ENCODE assay signal across 9 cellular contexts in the genomic region with DNA sequence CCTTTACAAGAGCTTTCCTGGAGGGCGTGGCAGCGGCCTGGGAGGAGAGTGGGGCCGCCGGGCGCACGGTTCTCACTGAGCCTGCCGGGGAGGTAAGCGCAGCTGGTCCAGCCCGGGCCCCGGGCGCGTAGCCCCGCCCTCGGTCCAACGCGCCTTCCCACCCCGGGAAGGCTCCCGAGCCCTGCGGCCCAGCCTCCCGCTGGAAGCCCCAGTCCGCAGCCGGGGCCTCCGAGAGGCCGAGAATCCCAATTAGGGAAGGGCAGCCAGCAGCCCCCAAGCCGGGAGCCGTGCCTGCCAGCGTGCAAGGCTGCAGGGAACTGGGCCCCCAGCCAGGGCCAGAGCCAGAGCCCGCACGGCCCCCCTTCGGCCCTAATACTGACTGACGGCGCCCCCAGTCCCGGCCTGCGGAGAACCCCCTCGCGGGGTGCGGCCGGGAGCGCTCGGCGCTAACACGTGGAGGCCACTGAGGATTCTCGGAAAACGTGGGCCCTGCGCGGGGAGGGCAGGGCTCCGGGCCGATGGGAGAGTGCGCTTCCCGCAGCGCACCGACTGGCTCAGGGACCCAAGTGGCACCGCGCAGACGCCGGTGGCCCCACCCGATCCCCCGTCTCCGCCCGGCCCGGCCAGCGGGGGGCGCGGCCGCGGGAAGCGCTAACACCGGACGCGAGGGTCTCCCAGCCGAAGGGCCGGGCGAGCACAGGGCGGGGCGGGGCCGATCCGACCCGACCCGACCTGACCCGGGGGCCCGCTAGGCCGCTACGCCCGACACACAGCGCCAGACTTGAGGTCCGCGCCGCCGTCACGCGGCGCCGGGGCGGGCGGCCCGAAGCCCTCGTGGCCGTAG. TPM values are rescaled to one million over a fixed set of nuclear protein-coding genes. Genes with fewer than 3 reads are reported as not detected.
DNase-seq lines count a peak whose midpoint lies in the region; ATAC-seq and TF ChIP-seq lines count a peak whose summit lies in the region.
"Had no signal": no experiment of that assay in that cellular context is flagged by ENCODE, and none has a peak within 500 bp of the region (broad histone marks: within the 10 kb centered on the region; RNA-seq: fewer than 3 reads in every experiment).

No MANE protein-coding gene starts in this region.

- no peak overlapping the region for H3K9ac ChIP-seq in IMR-90 (ENCODE audit: low read depth, low read length)

- no peak overlapping the region for H2BK20ac ChIP-seq in IMR-90 (ENCODE audit: low read depth, low read length)

- no peak for ATAC-seq in IMR-90 (ENCODE audit: low read depth)
- ATAC-seq: GM12878 had no signal

- no peak overlapping the region for H4K8ac ChIP-seq in IMR-90 (ENCODE audit: low read depth in 2 of 2, low read length in 2 of 2)

- no peak overlapping the region for H3K27ac Mint-ChIP-seq in osteocyte (ENCODE audit: unreplicated experiment)

- H3K14ac ChIP-seq in IMR-90 (replicated peaks; ENCODE audit: low read depth, low read length), result no peak overlapping the region

- H4K20me1 ChIP-seq in IMR-90 (ENCODE audit: insufficient read depth, low read length), result peaks cover 32% of the 10 kb centered on the region

- dilution Hi-C loops in IMR-90 (cut with HindIII; ENCODE audit: low sequenced_read_pairs, unreplicated experiment), result no loop called here

- no peak overlapping the region for H4K91ac ChIP-seq in IMR-90 (ENCODE audit: insufficient read depth, low read depth, low read length)

- no peak overlapping the region for H2BK15ac ChIP-seq in IMR-90 (ENCODE audit: low read depth, low read length)

- BruUV-seq in IMR-90 (replicated peaks; lab: Mats Ljungman, UMichigan), result no TSS peak

- H4K5ac ChIP-seq in IMR-90 (ENCODE audit: low read depth, low read length), result no peak overlapping the region

- H3K27me3 ChIP-seq in IMR-90 (ENCODE audit: control insufficient read depth, insufficient read depth, low read length) (no peaks in the 10 kb centered on the region), spleen (replicated peaks in 1 of 7) (no peaks in the 10 kb centered on the region)

- no peak overlapping the region for H3K4me2 ChIP-seq in IMR-90 (ENCODE audit: low read depth, low read length)

- intact Hi-C loops in IMR-90 (cut with micrococcal nuclease), result no loop called here
- intact Hi-C loops in spleen (cut with DNase I; ENCODE audit: low total_unique reads), result no loop called here

- H2AK5ac ChIP-seq in IMR-90 (ENCODE audit: low read depth, low read length), result no peak overlapping the region

- 36% methylated on average over 59 of the region's 98 CpGs; no CpG with 5 or more reads in 1 of the 2 experiments for WGBS in IMR-90 (ENCODE audit: extremely low coverage in 2 of 2, insufficient read length in 1 of 2), 2 experiments
- WGBS in spleen, 5 donors, result 67 to 96% (median 85%) methylated on average over 46 to 98 of the region's 98 CpGs

- H3K9me3 Mint-ChIP-seq in osteocyte (ENCODE audit: unreplicated experiment), result no peaks in the 10 kb centered on the region

- TF ChIP-seq CTCF in IMR-90 (conservative IDR thresholded peaks at IDR 0.05; ENCODE audit: low read depth, low read length) (no peak), coronary artery (IDR thresholded peaks at IDR 0.05) (no peak), spleen (IDR thresholded peaks at IDR 0.05 in 8 of 11, conservative IDR thresholded peaks at IDR 0.05 in 3 of 11) (no peak), osteocyte (IDR thresholded peaks at IDR 0.05) (no peak)

- no peak overlapping the region for H3K23ac ChIP-seq in IMR-90 (ENCODE audit: low read depth, low read length)

- no peak for TF ChIP-seq POLR2A in IMR-90 (IDR thresholded peaks at IDR 0.05; ENCODE audit: low read depth, low read length)
- TF ChIP-seq POLR2A in spleen (IDR thresholded peaks at IDR 0.05), result no peak

- peak overlapping the region; percentile 70 for H2AK9ac ChIP-seq in IMR-90 (replicated peaks; ENCODE audit: low read depth, low read length, poor library complexity)

- H3K4me3 ChIP-seq in IMR-90 (ENCODE audit: insufficient read depth, low read depth, low read length) (no peak overlapping the region), coronary artery (peak overlapping the region; percentile 66), spleen (peak overlapping the region in 6 of 8 donors; percentile 9 to 40 (median 12))
- H3K4me3 ChIP-seq: GM12878 had no signal

- H3K4ac ChIP-seq in IMR-90 (ENCODE audit: low read depth, low read length), result no peak overlapping the region

- POLR2A ChIA-PET in IMR-90 (lab: Charles Lee; ENCODE audit: unreplicated experiment), result no interaction called here

- H3K4me1 Mint-ChIP-seq in osteocyte (ENCODE audit: unreplicated experiment), result peaks cover 33% of the 10 kb centered on the region

- no peak overlapping the region for H3K18ac ChIP-seq in IMR-90 (ENCODE audit: low read depth, low read length)

- H3K4me3 Mint-ChIP-seq in osteocyte (ENCODE audit: unreplicated experiment), result no peak overlapping the region

- H3K9me1 ChIP-seq in IMR-90 (ENCODE audit: insufficient read depth, low read length), result no peaks in the 10 kb centered on the region

- H3K27ac ChIP-seq in IMR-90 (ENCODE audit: insufficient read depth, low read length) (no peak overlapping the region), coronary artery (peak overlapping the region; percentile 58 to 74), spleen (peak overlapping the region in 4 of 8 donors; percentile 1 to 33 (median 28))

- peak overlapping the region; percentile 53 for H2AFZ ChIP-seq in IMR-90 (replicated peaks; ENCODE audit: low read length, poor library complexity)

- H3K79me1 ChIP-seq in IMR-90 (ENCODE audit: low read depth in 1 of 2, low read length in 2 of 2), result peaks cover 15 to 53% of the 10 kb centered on the region in 2 experiments

- peaks cover 38% of the 10 kb centered on the region for H3K36me3 ChIP-seq in IMR-90 (ENCODE audit: control insufficient read depth, insufficient read depth, low read length)
- peaks cover 0 to 56% (median 12%) of the 10 kb centered on the region in 6 donors for H3K36me3 ChIP-seq in spleen

- H3K56ac ChIP-seq in IMR-90 (ENCODE audit: extremely low read depth, insufficient read depth, low read length), result no peak overlapping the region

- CTCF ChIA-PET in IMR-90 (lab: Yijun Ruan, JAX), result no interaction called here

- DNase-seq in IMR-90 (no peak), coronary artery (ENCODE audit: low spot score) (peak; percentile 77), left kidney (ENCODE audit: low read depth, low spot score) (peak; percentile 75), spleen (no peak), H4 (ENCODE audit: low spot score) (no peak), osteocyte (ENCODE audit: extremely low spot score, unreplicated experiment) (no peak), HUDEP-2 (lab: John Stamatoyannopoulos, UW; ENCODE audit: unreplicated experiment in 76 of 76) (no peak)
- DNase-seq in activated effector memory CD4-positive, alpha-beta T cell treated with Interleukin-2 at 50 U/mL for 16 hours, result no peak

- H2BK120ac ChIP-seq in IMR-90 (ENCODE audit: low read depth, low read length), result no peak overlapping the region

- peaks cover 9% of the 10 kb centered on the region; the same call in 1 of the 2 replicates for H3K4me1 ChIP-seq in IMR-90 (ENCODE audit: control insufficient read depth, insufficient read depth, low read length)
- H3K4me1 ChIP-seq in spleen, result peaks cover 0 to 35% (median 13%) of the 10 kb centered on the region in 6 donors

- no peak overlapping the region for H2BK5ac ChIP-seq in IMR-90 (ENCODE audit: low read depth, low read length, poor library complexity, severe bottlenecking)

- TF ChIP-seq RAD21 in IMR-90 (IDR thresholded peaks at IDR 0.05; ENCODE audit: low read length), result no peak

- peaks cover 13% of the 10 kb centered on the region for H3K36me3 Mint-ChIP-seq in osteocyte (ENCODE audit: unreplicated experiment)

- in situ Hi-C loops in IMR-90 (cut with MboI; ENCODE audit: low sequenced_read_pairs), result loop anchor here (10.0 kb wide), 1 partner anchor 182 kb away; no protein-coding TSS in a partner anchor

- H3K27me3 Mint-ChIP-seq in osteocyte (ENCODE audit: unreplicated experiment), result no peaks in the 10 kb centered on the region

- H3K9me3 ChIP-seq in IMR-90 (ENCODE audit: control insufficient read depth, insufficient read depth, low read length), result no peaks in the 10 kb centered on the region
- no peaks in the 10 kb centered on the region for H3K9me3 ChIP-seq in spleen

TF ChIP-seq in IMR-90, 13 proteins besides CTCF, POLR2A, EP300 and RAD21:
- TF ChIP-seq RFX5 (IDR thresholded peaks at IDR 0.05; ENCODE audit: low read depth, low read length) (no peak), MXI1 (IDR thresholded peaks at IDR 0.05; ENCODE audit: borderline replicate concordance, low read depth, low read length) (no peak), MAZ (IDR thresholded peaks at IDR 0.05; ENCODE audit: borderline replicate concordance, low read depth, low read length) (no peak), FOS (IDR thresholded peaks at IDR 0.05; ENCODE audit: low read depth, low read length) (no peak), CHD1 (IDR thresholded peaks at IDR 0.05; ENCODE audit: low read depth, low read length) (no peak), SMC3 (IDR thresholded peaks at IDR 0.05; ENCODE audit: low read depth, low read length) (no peak), BHLHE40 (IDR thresholded peaks at IDR 0.05; ENCODE audit: low read depth, low read length) (no peak), CEBPB (IDR thresholded peaks at IDR 0.05; ENCODE audit: low read depth, low read length) (no peak)

RNA-seq across cellular contexts. Expression of a gene that starts 5.7 kb away (rescaled TPM):
- total RNA-seq in IMR-90 (2012; rRNA removed), result 5.4 and 7.2 TPM in 2 replicates
- polyA plus RNA-seq in IMR-90 (2012; rRNA removed), result 8.1 and 8.8 TPM in 2 replicates
- 8.8 and 10.1 TPM in 2 replicates for polyA plus RNA-seq in IMR-90 (2012; cell fraction: cytosol; rRNA removed)
- polyA plus RNA-seq in IMR-90 (2012; cell fraction: nucleus; rRNA removed; ENCODE audit: low replicate concordance), result 17.0 and 22.1 TPM in 2 replicates
- 10 to 100 TPM in 4 of 7 donors, 1 to 10 TPM in 3; 7.7 to 16.9 (median 10.3) TPM for total RNA-seq in spleen
- 1 to 10 TPM; 3.8 to 6.3 (median 4.5) TPM for polyA plus RNA-seq in spleen
- total RNA-seq in H4 (2014; rRNA removed; shearing (Covaris generic)), result 5.6 and 6.3 TPM in 2 replicates
- total RNA-seq in osteocyte, result 32.1 and 34.3 TPM in 2 replicates

RNA-seq across cellular contexts. Expression of a gene that starts 50.4 kb away (rescaled TPM):
- 10.0 and 11.9 TPM in 2 replicates for total RNA-seq in IMR-90 (2012; rRNA removed)
- 29.9 and 39.0 TPM in 2 replicates for polyA plus RNA-seq in IMR-90 (2012; rRNA removed)
- 34.0 and 34.1 TPM in 2 replicates for polyA plus RNA-seq in IMR-90 (2012; cell fraction: cytosol; rRNA removed)
- 23.5 and 34.0 TPM in 2 replicates for polyA plus RNA-seq in IMR-90 (2012; cell fraction: nucleus; rRNA removed; ENCODE audit: low replicate concordance)
- total RNA-seq in spleen, result 10 to 100 TPM in 6 of 7 donors, 1 to 10 TPM in 1; 10.0 to 16.8 (median 13.8) TPM
- 10 to 100 TPM in 1 of 3 donors, 1 to 10 TPM in 2; 5.1 to 12.9 (median 6.9) TPM for polyA plus RNA-seq in spleen
- total RNA-seq in H4 (2014; rRNA removed; shearing (Covaris generic)), result 13.1 and 14.4 TPM in 2 replicates
- total RNA-seq in osteocyte, result 32.1 and 33.5 TPM in 2 replicates

Comparison
In these comparisons a context has a peak if more than half of its experiments do, and no peak if none do; other contexts are left out.
1. DNase-seq: peak in coronary artery (single experiment) and left kidney (single experiment); none in IMR-90 (single experiment), spleen (single experiment), H4 (single experiment), activated effector memory CD4-positive, alpha-beta T cell treated with Interleukin-2 at 50 U/mL for 16 hours (single experiment), osteocyte (single experiment) and HUDEP-2 (0 of 76).